In genomic region chr16:9408297-9408696, GRCh38 we compare ENCODE assay signal across 31 cellular contexts.
"Had no signal": no experiment of that assay in that cellular context is flagged by ENCODE, and none has a peak within 500 bp of the region (broad histone marks: within the 10 kb centered on the region; RNA-seq: fewer than 3 reads in every experiment).

No MANE protein-coding gene starts in this region.

- H3K27ac ChIP-seq: pancreas, psoas muscle, right atrium auricular region, uterus had no signal

- H3K9me3 ChIP-seq: pancreas, psoas muscle, right atrium auricular region, uterus had no signal

- H3K4me1 ChIP-seq: psoas muscle, right atrium auricular region, uterus had no signal

- H3K27me3 ChIP-seq: pancreas, right atrium auricular region, uterus had no signal

- H3K4me3 ChIP-seq: pancreas, psoas muscle, right atrium auricular region, smooth muscle cell, uterus had no signal

- DNase-seq: activated CD4-positive, alpha-beta T cell treated with anti-CD3 and anti-CD28 coated beads for 1 hour; activated CD4-positive, alpha-beta T cell treated with anti-CD3 and anti-CD28 coated beads, Interleukin-2, amount 50 U/mL, for 1 hour; activated CD8-positive, alpha-beta T cell treated with anti-CD3 and anti-CD28 coated beads for 36 hours; activated naive CD8-positive, alpha-beta T cell treated with anti-CD3 and anti-CD28 coated beads, Interleukin-2, amount 50 U/mL, for 24 hours; activated T-cell treated with anti-CD3 and anti-CD28 coated beads, Interleukin-2, amount 50 U/mL, for 4 hours; amygdala; endodermal cell; foreskin fibroblast; hippocampal formation; immature natural killer cell; kidney; left colon; naive B cell; nephron progenitor cell; nucleus accumbens; pancreas; psoas muscle; stimulated activated CD4-positive, alpha-beta T cell treated with anti-CD3 and anti-CD28 coated beads, Interleukin-1b, Interleukin-23, amount 100 ng/mL, for 48 hours; stimulated activated CD4-positive, alpha-beta T cell treated with anti-CD3 and anti-CD28 coated beads, Interleukin-4, amount 100 ng/mL, for 4 hours; stimulated activated CD8-positive, alpha-beta memory T cell treated with anti-CD3 and anti-CD28 coated beads, Interleukin-4, amount 100 ng/mL, for 48 hours; stimulated activated naive CD8-positive, alpha-beta T cell treated with anti-CD3 and anti-CD28 coated beads, Interleukin-15, amount 100 ng/mL, for 72 hours; substantia nigra; T-helper 9 cell; uterus had no signal

- FAIRE-seq: bronchial epithelial cell, kidney, pancreas had no signal

- H3K36me3 ChIP-seq: pancreas, right atrium auricular region, uterus had no signal

- ATAC-seq: activated CD8-positive, alpha-beta T cell treated with anti-CD3 and anti-CD28 coated beads for 36 hours; activated naive CD8-positive, alpha-beta T cell treated with anti-CD3 and anti-CD28 coated beads, Interleukin-2, amount 50 U/mL, for 24 hours; activated T-cell treated with anti-CD3 and anti-CD28 coated beads, Interleukin-2, amount 50 U/mL, for 4 hours; activated T-helper 17 cell treated with anti-CD3 and anti-CD28 coated beads, Interleukin-2, amount 50 U/mL, for 72 hours; esophagus mucosa; left colon; pancreas; psoas muscle; stimulated activated memory B cell treated with anti-CD40 and anti-IgM and Interleukin-4, amounts not matched to agents 10 μg/mL and 1 μg/mL and 100 μg/mL, for 72 hours; stimulated activated naive CD8-positive, alpha-beta T cell treated with anti-CD3 and anti-CD28 coated beads, Interleukin-15, amount 100 ng/mL, for 72 hours; WTC11 had no signal
